In genomic region chr18:23779696-23780303, GRCh38 we compare ENCODE assay signal across 11 cellular contexts.
A peak's percentile ranks its signal among the peaks of the same experiment; 100 is the strongest.
DNase-seq lines count a peak whose midpoint lies in the region; ATAC-seq and TF ChIP-seq lines count a peak whose summit lies in the region.
"Had no signal": no experiment of that assay in that cellular context is flagged by ENCODE, and none has a peak within 500 bp of the region (broad histone marks: within the 10 kb centered on the region; RNA-seq: fewer than 3 reads in every experiment).

No MANE protein-coding gene starts in this region.

- no peak overlapping the region for H3K27ac ChIP-seq in HEK293 (ENCODE audit: extremely low read depth, low read depth, low read length)
- H3K27ac ChIP-seq: thoracic aorta had no signal

- peaks cover 0 to 19% of the 10 kb centered on the region in 2 experiments; a peak in 1 of 3 replicates for H3K36me3 ChIP-seq in HEK293 (ENCODE audit: control insufficient read depth in 2 of 2, insufficient read depth in 1 of 2, low read length in 2 of 2)
- H3K36me3 ChIP-seq: thoracic aorta had no signal

- H3K4me1 Mint-ChIP-seq in activated T-helper 1 cell treated with anti-CD3 and anti-CD28 coated beads, Interleukin-12 subunit alpha, Interleukin-12 subunit beta, Interleukin-2, Interleukin-4 antibody, amounts not matched to agents 30 ng/mL and 10 ng/mL and 1 ng/mL, durations not matched to agents 14 hours and 24 hours and 36 hours (ENCODE audit: low read depth): no peaks in the 10 kb centered on the region

- H3K4me3 Mint-ChIP-seq in activated T-helper 1 cell treated with anti-CD3 and anti-CD28 coated beads, Interleukin-12 subunit alpha, Interleukin-12 subunit beta, Interleukin-2, Interleukin-4 antibody, amounts not matched to agents 30 ng/mL and 10 ng/mL and 1 ng/mL, durations not matched to agents 14 hours and 24 hours and 36 hours: no peak overlapping the region

- intact Hi-C loops in activated T-helper 1 cell treated with anti-CD3 and anti-CD28 coated beads, Interleukin-12 subunit alpha, Interleukin-12 subunit beta, Interleukin-2, Interleukin-4 antibody, amounts not matched to agents 30 ng/mL and 10 ng/mL and 1 ng/mL, durations not matched to agents 14 hours and 24 hours and 36 hours (cut with micrococcal nuclease): no loop called here

- POLR2A ChIA-PET in HEK293 (lab: Yijun Ruan, JAX): no interaction called here

- CTCF ChIA-PET in HEK293 (lab: Yijun Ruan, JAX): interaction anchor here (0.7 to 1.6 kb wide), 2 partner anchors 33 to 77 kb away, joined by 3 to 5 read pairs; no protein-coding TSS in a partner anchor

- peaks cover 20% of the 10 kb centered on the region for H3K27me3 Mint-ChIP-seq in activated T-helper 1 cell treated with anti-CD3 and anti-CD28 coated beads, Interleukin-12 subunit alpha, Interleukin-12 subunit beta, Interleukin-2, Interleukin-4 antibody, amounts not matched to agents 30 ng/mL and 10 ng/mL and 1 ng/mL, durations not matched to agents 14 hours and 24 hours and 36 hours (ENCODE audit: insufficient read depth)

- peaks cover under 1% of the 10 kb centered on the region; the same call in 1 of the 2 replicates for H3K4me1 ChIP-seq in HEK293 (ENCODE audit: control insufficient read depth, insufficient read depth, low read length)

- H3K36me3 Mint-ChIP-seq in activated T-helper 1 cell treated with anti-CD3 and anti-CD28 coated beads, Interleukin-12 subunit alpha, Interleukin-12 subunit beta, Interleukin-2, Interleukin-4 antibody, amounts not matched to agents 30 ng/mL and 10 ng/mL and 1 ng/mL, durations not matched to agents 14 hours and 24 hours and 36 hours (ENCODE audit: low read depth): no peaks in the 10 kb centered on the region

- no peaks in the 10 kb centered on the region for H3K9me3 ChIP-seq in HEK293 (ENCODE audit: control insufficient read depth, insufficient read depth, low read depth, low read length)
- H3K9me3 ChIP-seq: thoracic aorta had no signal

- no peaks in the 10 kb centered on the region for H3K9me3 Mint-ChIP-seq in activated T-helper 1 cell treated with anti-CD3 and anti-CD28 coated beads, Interleukin-12 subunit alpha, Interleukin-12 subunit beta, Interleukin-2, Interleukin-4 antibody, amounts not matched to agents 30 ng/mL and 10 ng/mL and 1 ng/mL, durations not matched to agents 14 hours and 24 hours and 36 hours

- ATAC-seq in GM18861 (IDR thresholded peaks at IDR 0.05; ENCODE audit: unreplicated experiment): no peak

- H3K4me3 ChIP-seq in HEK293 (ENCODE audit: low read depth, low read length): no peak overlapping the region
- H3K4me3 ChIP-seq: thoracic aorta had no signal

- peak; percentile 37 for TF ChIP-seq CTCF in HEK293 (tag by site-specific recombination; IDR thresholded peaks at IDR 0.05)
- no peak for TF ChIP-seq CTCF in GM10266 (IDR thresholded peaks at IDR 0.05; ENCODE audit: control insufficient read depth, insufficient read depth, low read depth, missing control alignments)

- no peak overlapping the region for H3K27ac Mint-ChIP-seq in activated T-helper 1 cell treated with anti-CD3 and anti-CD28 coated beads, Interleukin-12 subunit alpha, Interleukin-12 subunit beta, Interleukin-2, Interleukin-4 antibody, amounts not matched to agents 30 ng/mL and 10 ng/mL and 1 ng/mL, durations not matched to agents 14 hours and 24 hours and 36 hours

- DNase-seq in A172 (ENCODE audit: low spot score) (peak; percentile 63), astrocyte of the hippocampus (ENCODE audit: low read depth, low spot score) (peak; percentile 51), iris pigment epithelial cell (ENCODE audit: low read depth) (peak; percentile 47), GM10266 (ENCODE audit: extremely low spot score) (no peak), hippocampal formation (lab: John Stamatoyannopoulos, UW) (no peak)
- DNase-seq in activated T-helper 1 cell treated with anti-CD3 and anti-CD28 coated beads, Interleukin-12 subunit alpha, Interleukin-12 subunit beta, Interleukin-2, Interleukin-4 antibody, amounts not matched to agents 30 ng/mL and 10 ng/mL and 1 ng/mL, durations not matched to agents 14 hours and 24 hours and 36 hours (ENCODE audit: low spot score): no peak
- DNase-seq: caudate nucleus; stimulated activated CD4-positive, alpha-beta T cell treated with anti-CD3 and anti-CD28 coated beads, Interleukin-4, amount 100 ng/mL, for 4 hours had no signal

TF ChIP-seq in HEK293, 187 proteins besides CTCF, POLR2A, EP300 and RAD21:
- TF ChIP-seq ZFHX2 (tag by site-specific recombination; conservative IDR thresholded peaks at IDR 0.05) (peak; percentile 83), ZBTB21 (tag by site-specific recombination; IDR thresholded peaks at IDR 0.05) (no peak), GLIS1 (tag by site-specific recombination; IDR thresholded peaks at IDR 0.05) (peak; percentile 57), HOXD13 (CRISPR knock-in tag; IDR thresholded peaks at IDR 0.05; ENCODE audit: borderline replicate concordance) (no peak), ATF2 (tag by site-specific recombination; IDR thresholded peaks at IDR 0.05; ENCODE audit: low read depth) (peak; percentile 52; the same call in 1 of the 2 replicates), ZNF211 (tag by site-specific recombination; IDR thresholded peaks at IDR 0.05; ENCODE audit: low read depth) (no peak), HOXA7 (CRISPR knock-in tag; IDR thresholded peaks at IDR 0.05; ENCODE audit: borderline replicate concordance) (no peak), ZNF843 (tag by site-specific recombination; IDR thresholded peaks at IDR 0.05) (no peak), ZNF362 (tag by site-specific recombination; IDR thresholded peaks at IDR 0.05) (no peak), ZSCAN30 (tag by site-specific recombination; IDR thresholded peaks at IDR 0.05) (no peak), ZNF629 (tag by site-specific recombination; IDR thresholded peaks at IDR 0.05) (0 out of 2 replicates have a peak, but pooled peaks have one; percentile 12), ZSCAN16 (tag by site-specific recombination; IDR thresholded peaks at IDR 0.05) (no peak), ZBTB48 (tag by site-specific recombination; IDR thresholded peaks at IDR 0.05) (no peak), EGR2 (tag by site-specific recombination; IDR thresholded peaks at IDR 0.05; ENCODE audit: low read depth) (peak; percentile 76)
TF ChIP-seq in HEK293: peak in this region for 5.

Comparison
In these comparisons a context has a peak if more than half of its experiments do, and no peak if none do; other contexts are left out.
1. DNase-seq: peak in A172 (single experiment), astrocyte of the hippocampus (single experiment) and iris pigment epithelial cell (single experiment); none in GM10266 (single experiment), hippocampal formation (0 of 2) and activated T-helper 1 cell treated with anti-CD3 and anti-CD28 coated beads, Interleukin-12 subunit alpha, Interleukin-12 subunit beta, Interleukin-2, Interleukin-4 antibody, amounts not matched to agents 30 ng/mL and 10 ng/mL and 1 ng/mL, durations not matched to agents 14 hours and 24 hours and 36 hours (single experiment).